In genomic region chr16:2165861-2166260, GRCh38 we compare ENCODE assay signal across 22 cellular contexts. TPM values are rescaled to one million over a fixed set of nuclear protein-coding genes. Genes with fewer than 3 reads are reported as not detected.
"Had no signal": no experiment of that assay in that cellular context is flagged by ENCODE, and none has a peak within 500 bp of the region (broad histone marks: within the 10 kb centered on the region; RNA-seq: fewer than 3 reads in every experiment).

No MANE protein-coding gene starts in this region.

- H3K9me3 Mint-ChIP-seq: activated naive CD4-positive, alpha-beta T cell treated with anti-CD3 and anti-CD28 coated beads for 36 hours; activated T-helper 2 cell treated with anti-CD3 and anti-CD28 coated beads, Interferon-gamma antibody, Interleukin-2, Interleukin-4, amounts not matched to agents 10 μg/mL and 5 μg/mL and 100 μg/mL, durations not matched to agents 14 hours and 24 hours and 36 hours; dendritic cell treated with granulocyte-macrophage colony-stimulating factor and Interleukin-4, amounts not matched to agents 40 ng/mL and 50 ng/mL, for 4 days; naive B cell; neural progenitor cell; stimulated activated naive CD8-positive, alpha-beta T cell treated with anti-CD3 and anti-CD28 coated beads, Interleukin-15, amount 100 ng/mL, for 72 hours; T-cell; type B pancreatic cell; WTC11 had no signal

- ATAC-seq: activated CD4-positive, alpha-beta T cell treated with anti-CD3 and anti-CD28 coated beads for 36 hours; activated CD8-positive, alpha-beta memory T cell treated with anti-CD3 and anti-CD28 coated beads, Interleukin-2, amount 10 ng/mL, durations not matched to agents 7 days and 5 days; mucosa of descending colon; psoas muscle; right cardiac atrium; stimulated activated naive CD8-positive, alpha-beta T cell treated with anti-CD3 and anti-CD28 coated beads, Interleukin-15, amount 100 ng/mL, for 72 hours; T-cell; WTC11 had no signal

- H3K27ac ChIP-seq: ascending aorta, neural progenitor cell, psoas muscle, suprapubic skin had no signal

- H3K4me1 ChIP-seq: ascending aorta, neural progenitor cell had no signal

- H3K9me3 ChIP-seq: ascending aorta, breast epithelium, mucosa of descending colon, psoas muscle, suprapubic skin had no signal

- H3K4me2 ChIP-seq: neural progenitor cell had no signal

- H3K27me3 ChIP-seq: ascending aorta, breast epithelium, neural progenitor cell, suprapubic skin had no signal

- H3K36me3 ChIP-seq: breast epithelium, neural progenitor cell had no signal

- H2AFZ ChIP-seq: neural progenitor cell had no signal

- H3K36me3 Mint-ChIP-seq: naive B cell, type B pancreatic cell had no signal

- H3K4me1 Mint-ChIP-seq: activated CD4-positive, alpha-beta T cell treated with anti-CD3 and anti-CD28 coated beads for 36 hours; activated CD8-positive, alpha-beta memory T cell treated with anti-CD3 and anti-CD28 coated beads, Interleukin-2, amount 10 ng/mL, durations not matched to agents 7 days and 5 days; neural progenitor cell; WTC11 had no signal

- H3K4me3 Mint-ChIP-seq: activated CD4-positive, alpha-beta T cell treated with anti-CD3 and anti-CD28 coated beads for 36 hours; activated CD8-positive, alpha-beta memory T cell treated with anti-CD3 and anti-CD28 coated beads, Interleukin-2, amount 10 ng/mL, durations not matched to agents 7 days and 5 days; activated naive CD4-positive, alpha-beta T cell treated with anti-CD3 and anti-CD28 coated beads for 36 hours; dendritic cell treated with granulocyte-macrophage colony-stimulating factor and Interleukin-4, amounts not matched to agents 40 ng/mL and 50 ng/mL, for 4 days; naive B cell; neural progenitor cell; stimulated activated naive CD8-positive, alpha-beta T cell treated with anti-CD3 and anti-CD28 coated beads, Interleukin-15, amount 100 ng/mL, for 72 hours; T-cell; type B pancreatic cell; WTC11 had no signal

- DNase-seq: activated CD4-positive, alpha-beta T cell treated with anti-CD3 and anti-CD28 coated beads for 36 hours; activated CD4-positive, alpha-beta T cell treated with anti-CD3 and anti-CD28 coated beads, Interleukin-2, amount 50 U/mL, for 48 hours; activated CD8-positive, alpha-beta memory T cell treated with anti-CD3 and anti-CD28 coated beads, Interleukin-2, amount 10 ng/mL, durations not matched to agents 7 days and 5 days; activated naive CD4-positive, alpha-beta T cell treated with anti-CD3 and anti-CD28 coated beads for 36 hours; effector CD8-positive, alpha-beta T cell; foreskin fibroblast; mesenchymal stem cell; mucosa of descending colon; naive B cell; psoas muscle; right cardiac atrium; stimulated activated naive CD8-positive, alpha-beta T cell treated with anti-CD3 and anti-CD28 coated beads, Interleukin-15, amount 100 ng/mL, for 72 hours; T-cell had no signal

- H3K27me3 Mint-ChIP-seq: activated CD4-positive, alpha-beta T cell treated with anti-CD3 and anti-CD28 coated beads for 36 hours; activated CD8-positive, alpha-beta memory T cell treated with anti-CD3 and anti-CD28 coated beads, Interleukin-2, amount 10 ng/mL, durations not matched to agents 7 days and 5 days; dendritic cell treated with granulocyte-macrophage colony-stimulating factor and Interleukin-4, amounts not matched to agents 40 ng/mL and 50 ng/mL, for 4 days; naive B cell; stimulated activated naive CD8-positive, alpha-beta T cell treated with anti-CD3 and anti-CD28 coated beads, Interleukin-15, amount 100 ng/mL, for 72 hours; T-cell; type B pancreatic cell had no signal

- H3K4me3 ChIP-seq: ascending aorta, breast epithelium, mucosa of descending colon, neural progenitor cell, psoas muscle, suprapubic skin had no signal

- H3K27ac Mint-ChIP-seq: activated CD4-positive, alpha-beta T cell treated with anti-CD3 and anti-CD28 coated beads for 36 hours; activated CD8-positive, alpha-beta memory T cell treated with anti-CD3 and anti-CD28 coated beads, Interleukin-2, amount 10 ng/mL, durations not matched to agents 7 days and 5 days; activated naive CD4-positive, alpha-beta T cell treated with anti-CD3 and anti-CD28 coated beads for 36 hours; activated T-helper 2 cell treated with anti-CD3 and anti-CD28 coated beads, Interferon-gamma antibody, Interleukin-2, Interleukin-4, amounts not matched to agents 10 μg/mL and 5 μg/mL and 100 μg/mL, durations not matched to agents 14 hours and 24 hours and 36 hours; dendritic cell treated with granulocyte-macrophage colony-stimulating factor and Interleukin-4, amounts not matched to agents 40 ng/mL and 50 ng/mL, for 4 days; naive B cell; neural progenitor cell; T-cell; type B pancreatic cell; WTC11 had no signal

RNA-seq across cellular contexts. Expression of gene RAB26, which starts 17.4 kb away (rescaled TPM):
- total RNA-seq: activated naive CD4-positive, alpha-beta T cell treated with anti-CD3 and anti-CD28 coated beads for 36 hours; ascending aorta; skeletal muscle tissue had no signal

RNA-seq across cellular contexts. Expression of gene CASKIN1, which starts 30.5 kb away (rescaled TPM):
- total RNA-seq: ascending aorta had no signal
